8 cellular contexts compared by ENCODE assay signal in genomic region chr4:74117024-74117534, GRCh38. TPM values are rescaled to one million over a fixed set of nuclear protein-coding genes. Genes with fewer than 3 reads are reported as not detected.
DNase-seq lines count a peak whose midpoint lies in the region; ATAC-seq and TF ChIP-seq lines count a peak whose summit lies in the region.

No MANE protein-coding gene starts in this region.

- H3K9me3 ChIP-seq in RWPE2 (ENCODE audit: severe bottlenecking): no peaks in the 10 kb centered on the region

- H3K4me1 ChIP-seq in RWPE2 (ENCODE audit: insufficient read depth, poor library complexity, severe bottlenecking): peaks cover 58% of the 10 kb centered on the region

- no peak overlapping the region for H3K27ac Mint-ChIP-seq in activated T-helper 2 cell treated with anti-CD3 and anti-CD28 coated beads, Interferon-gamma antibody, Interleukin-2, Interleukin-4, amounts not matched to agents 10 μg/mL and 5 μg/mL and 100 μg/mL, durations not matched to agents 14 hours and 24 hours and 36 hours

- H3K4me3 ChIP-seq in RWPE2 (ENCODE audit: severe bottlenecking): no peak overlapping the region

- peak; percentile 40 for ATAC-seq in RWPE2 (ENCODE audit: low read depth)
- peak; percentile 92 for ATAC-seq in omental fat pad (ENCODE audit: low FRiP score)
- ATAC-seq in GM19324 (IDR thresholded peaks at IDR 0.05; ENCODE audit: low FRiP score, unreplicated experiment): no peak
- ATAC-seq in HG03139 (IDR thresholded peaks at IDR 0.05; ENCODE audit: unreplicated experiment): no peak
- ATAC-seq in HG03442 (IDR thresholded peaks at IDR 0.05; ENCODE audit: unreplicated experiment): no peak

- peaks cover 5% of the 10 kb centered on the region for H3K27me3 Mint-ChIP-seq in activated T-helper 2 cell treated with anti-CD3 and anti-CD28 coated beads, Interferon-gamma antibody, Interleukin-2, Interleukin-4, amounts not matched to agents 10 μg/mL and 5 μg/mL and 100 μg/mL, durations not matched to agents 14 hours and 24 hours and 36 hours (ENCODE audit: low read depth)

- DNase-seq in Caki2 (ENCODE audit: low read depth): peak; percentile 83
- DNase-seq in RWPE2 (ENCODE audit: low spot score): no peak
- DNase-seq in fibroblast of the conjunctiva (ENCODE audit: low read depth): peak; percentile 96
- no peak for DNase-seq in omental fat pad (ENCODE audit: low spot score)
- no peak for DNase-seq in activated T-helper 2 cell treated with anti-CD3 and anti-CD28 coated beads, Interferon-gamma antibody, Interleukin-2, Interleukin-4, amounts not matched to agents 10 μg/mL and 5 μg/mL and 100 μg/mL, durations not matched to agents 14 hours and 24 hours and 36 hours (ENCODE audit: low spot score)

- in situ Hi-C loops in Caki2 (cut with HindIII; ENCODE audit: low pct_unique_long_range_greater_than_20kb, low sequenced_read_pairs): no loop called here

- TF ChIP-seq CTCF in RWPE2 (IDR thresholded peaks at IDR 0.05; ENCODE audit: poor library complexity, severe bottlenecking): no peak
- TF ChIP-seq CTCF in omental fat pad (IDR thresholded peaks at IDR 0.05): no peak

- H3K27me3 ChIP-seq in RWPE2 (ENCODE audit: insufficient read depth, poor library complexity, severe bottlenecking): no peaks in the 10 kb centered on the region

- peak overlapping the region; percentile 100 for H3K27ac ChIP-seq in RWPE2 (ENCODE audit: poor library complexity, severe bottlenecking)

- no peaks in the 10 kb centered on the region for H3K4me1 Mint-ChIP-seq in activated T-helper 2 cell treated with anti-CD3 and anti-CD28 coated beads, Interferon-gamma antibody, Interleukin-2, Interleukin-4, amounts not matched to agents 10 μg/mL and 5 μg/mL and 100 μg/mL, durations not matched to agents 14 hours and 24 hours and 36 hours (ENCODE audit: low read depth)

- H3K4me3 Mint-ChIP-seq in activated T-helper 2 cell treated with anti-CD3 and anti-CD28 coated beads, Interferon-gamma antibody, Interleukin-2, Interleukin-4, amounts not matched to agents 10 μg/mL and 5 μg/mL and 100 μg/mL, durations not matched to agents 14 hours and 24 hours and 36 hours (ENCODE audit: low read depth): no peak overlapping the region

- H3K9me3 Mint-ChIP-seq in activated T-helper 2 cell treated with anti-CD3 and anti-CD28 coated beads, Interferon-gamma antibody, Interleukin-2, Interleukin-4, amounts not matched to agents 10 μg/mL and 5 μg/mL and 100 μg/mL, durations not matched to agents 14 hours and 24 hours and 36 hours: no peaks in the 10 kb centered on the region

- no peaks in the 10 kb centered on the region for H3K36me3 Mint-ChIP-seq in activated T-helper 2 cell treated with anti-CD3 and anti-CD28 coated beads, Interferon-gamma antibody, Interleukin-2, Interleukin-4, amounts not matched to agents 10 μg/mL and 5 μg/mL and 100 μg/mL, durations not matched to agents 14 hours and 24 hours and 36 hours (ENCODE audit: low read depth)

- peaks cover 21% of the 10 kb centered on the region; the same call in 1 of the 2 replicates for H3K36me3 ChIP-seq in RWPE2 (ENCODE audit: low read depth)

- intact Hi-C loops in activated T-helper 2 cell treated with anti-CD3 and anti-CD28 coated beads, Interferon-gamma antibody, Interleukin-2, Interleukin-4, amounts not matched to agents 10 μg/mL and 5 μg/mL and 100 μg/mL, durations not matched to agents 14 hours and 24 hours and 36 hours (cut with micrococcal nuclease): no loop called here

RNA-seq across cellular contexts. Expression of gene CXCL2, which starts 18.1 kb away (rescaled TPM):
- total RNA-seq in Caki2 (2014; rRNA removed; shearing (Covaris generic); ENCODE audit: low replicate concordance): 0.44 and 0.67 TPM in 2 replicates
- 100 to 1,000 TPM in 1 of 4 donors, 10 to 100 TPM in 3; 27.8 to 295 (median 68.7) TPM for total RNA-seq in omental fat pad
- not detected in 2 replicates for total RNA-seq in activated T-helper 2 cell treated with anti-CD3 and anti-CD28 coated beads, Interferon-gamma antibody, Interleukin-2, Interleukin-4, amounts not matched to agents 10 μg/mL and 5 μg/mL and 100 μg/mL, durations not matched to agents 14 hours and 24 hours and 36 hours

RNA-seq across cellular contexts. Expression of gene MTHFD2L, which starts 40.8 kb away (rescaled TPM):
- 9.9 and 11.6 TPM in 2 replicates for total RNA-seq in Caki2 (2014; rRNA removed; shearing (Covaris generic); ENCODE audit: low replicate concordance)
- total RNA-seq in omental fat pad: 10 to 100 TPM; 12.2 to 23.2 (median 18.4) TPM
- total RNA-seq in activated T-helper 2 cell treated with anti-CD3 and anti-CD28 coated beads, Interferon-gamma antibody, Interleukin-2, Interleukin-4, amounts not matched to agents 10 μg/mL and 5 μg/mL and 100 μg/mL, durations not matched to agents 14 hours and 24 hours and 36 hours: 8.6 TPM in 2 replicates

Comparison
In these comparisons a context has a peak if more than half of its experiments do, and no peak if none do; other contexts are left out.
1. DNase-seq: peak in Caki2 (single experiment) and fibroblast of the conjunctiva (single experiment); none in RWPE2 (single experiment), omental fat pad (single experiment) and activated T-helper 2 cell treated with anti-CD3 and anti-CD28 coated beads, Interferon-gamma antibody, Interleukin-2, Interleukin-4, amounts not matched to agents 10 μg/mL and 5 μg/mL and 100 μg/mL, durations not matched to agents 14 hours and 24 hours and 36 hours (single experiment).
2. ATAC-seq: peak in RWPE2 (single experiment) and omental fat pad (single experiment); none in GM19324 (single experiment), HG03139 (single experiment) and HG03442 (single experiment).
3. RNA of gene CXCL2, which starts 18.1 kb away (total RNA-seq): 27.8 to 295 TPM in omental fat pad; 0.44 to 0.67 TPM in Caki2 and not detected in activated T-helper 2 cell treated with anti-CD3 and anti-CD28 coated beads, Interferon-gamma antibody, Interleukin-2, Interleukin-4, amounts not matched to agents 10 μg/mL and 5 μg/mL and 100 μg/mL, durations not matched to agents 14 hours and 24 hours and 36 hours; every median in the first group is over 10 times any median in the second.